ENCODE assay signal across 23 cellular contexts in genomic region chr9:137365552-137366444, GRCh38. TPM values are rescaled to one million over a fixed set of nuclear protein-coding genes. Genes with fewer than 3 reads are reported as not detected.
DNase-seq lines count a peak whose midpoint lies in the region; ATAC-seq, FAIRE-seq and TF ChIP-seq lines count a peak whose summit lies in the region.
"Had no signal": no experiment of that assay in that cellular context is flagged by ENCODE, and none has a peak within 500 bp of the region (broad histone marks: within the 10 kb centered on the region; RNA-seq: fewer than 3 reads in every experiment).

No MANE protein-coding gene starts in this region.

- peak overlapping the region in 10 of 11 experiments; percentile 10 to 74 (median 56); a peak in 17 of 22 replicates for H3K4me2 ChIP-seq in BLaER1 treated with 17β-estradiol and CSF1 and Interleukin-3, amounts not matched to agents 10 nM and 100 nM
- H3K4me2 ChIP-seq in GM12878 (ENCODE audit: control insufficient read depth, insufficient read depth) (no peak overlapping the region), mammary epithelial cell (ENCODE audit: insufficient read depth, low read depth, low read length) (no peak overlapping the region)

- RAD21 ChIA-PET in GM12878 (lab: Charles Lee; ENCODE audit: unreplicated experiment): no interaction called here

- H3K27me3 ChIP-seq in BLaER1 treated with 17β-estradiol and CSF1 and Interleukin-3, amounts not matched to agents 10 nM and 100 nM: no peaks in the 10 kb centered on the region
- no peaks in the 10 kb centered on the region for H3K27me3 ChIP-seq in H7 (ENCODE audit: control insufficient read depth, insufficient read depth, low read length)
- H3K27me3 ChIP-seq in GM12878 (replicated peaks in 1 of 2; ENCODE audit: control insufficient read depth in 2 of 2, insufficient read depth in 2 of 2, low read length in 1 of 2): no peaks in the 10 kb centered on the region
- H3K27me3 ChIP-seq in A673 (replicated peaks; ENCODE audit: insufficient read depth, low read depth, low read length, poor library complexity): no peaks in the 10 kb centered on the region
- no peaks in the 10 kb centered on the region for H3K27me3 ChIP-seq in mammary epithelial cell (ENCODE audit: insufficient read depth, low read length)
- H3K27me3 ChIP-seq in stomach: no peaks in the 10 kb centered on the region
- H3K27me3 ChIP-seq: ascending aorta had no signal

- POLR2A ChIA-PET in GM12878 (lab: Charles Lee): no interaction called here
- POLR2A ChIA-PET in A673 (lab: Charles Lee; ENCODE audit: low non-redundant PET): no interaction called here

- WGBS in GM12878 (ENCODE audit: insufficient coverage, insufficient replicate concordance, low lambda C conversion rate, missing lambda C conversion rate): 76% methylated on average over 20 of the region's 20 CpGs
- WGBS in mammary epithelial cell (ENCODE audit: low coverage, missing lambda C conversion rate): 91% methylated on average over 19 of the region's 20 CpGs
- 80 to 87% (median 84%) methylated on average over 19 to 20 of the region's 20 CpGs for WGBS in stomach, 5 donors

- intact Hi-C loops in GM12878 (cut with micrococcal nuclease; ENCODE audit: unreplicated experiment): no loop called here
- intact Hi-C loops in A673 (cut with micrococcal nuclease; ENCODE audit: unreplicated experiment): no loop called here
- intact Hi-C loops in mammary epithelial cell (cut with micrococcal nuclease): no loop called here
- intact Hi-C loops in stomach (cut with DNase I; ENCODE audit: low total_unique reads): no loop called here

- no peak for FAIRE-seq in GM12878 (lab: Jason Lieb, UNC)
- FAIRE-seq: endothelial cell of umbilical vein had no signal

- peaks cover 17 to 29% (median 23%) of the 10 kb centered on the region in 10 experiments for H3K4me1 ChIP-seq in BLaER1 treated with 17β-estradiol and CSF1 and Interleukin-3, amounts not matched to agents 10 nM and 100 nM
- H3K4me1 ChIP-seq in GM12878 (ENCODE audit: control insufficient read depth, insufficient read depth, low read length) (no peaks in the 10 kb centered on the region), A673 (ENCODE audit: insufficient read depth, low read length, poor library complexity, severe bottlenecking) (no peaks in the 10 kb centered on the region), mammary epithelial cell (ENCODE audit: insufficient read depth, low read length) (no peaks in the 10 kb centered on the region), stomach (peaks cover under 1 to 10% (median 6%) of the 10 kb centered on the region in 4 donors)
- H3K4me1 ChIP-seq: lower lobe of right lung, prostate gland had no signal

- no peak overlapping the region for H3K27ac ChIP-seq in BLaER1 treated with 17β-estradiol and CSF1 and Interleukin-3, amounts not matched to agents 10 nM and 100 nM
- H3K27ac ChIP-seq in GM12878 (ENCODE audit: control insufficient read depth, insufficient read depth) (no peak overlapping the region), A673 (ENCODE audit: low read depth, low read length, poor library complexity, severe bottlenecking) (no peak overlapping the region), mammary epithelial cell (ENCODE audit: insufficient read depth, low read depth, low read length) (no peak overlapping the region), stomach (no peak overlapping the region)
- H3K27ac ChIP-seq: ascending aorta, lower lobe of right lung, prostate gland, WERI-Rb-1 had no signal

- no peak overlapping the region for H2AFZ ChIP-seq in GM12878 (ENCODE audit: control insufficient read depth, low read depth, low read length)
- no peak overlapping the region for H2AFZ ChIP-seq in mammary epithelial cell (ENCODE audit: low read depth, low read length)

- H3K9ac ChIP-seq in BLaER1 treated with 17β-estradiol and CSF1 and Interleukin-3, amounts not matched to agents 10 nM and 100 nM: no peak overlapping the region
- H3K9ac ChIP-seq in GM12878 (ENCODE audit: control insufficient read depth, insufficient read depth, low read length): no peak overlapping the region
- no peak overlapping the region for H3K9ac ChIP-seq in mammary epithelial cell (ENCODE audit: insufficient read depth, low read length)

- H3K9me3 ChIP-seq in BLaER1 treated with 17β-estradiol and CSF1 and Interleukin-3, amounts not matched to agents 10 nM and 100 nM (replicated peaks in 1 of 11): peaks cover 9 to 24% (median 12%) of the 10 kb centered on the region in 11 experiments; a peak in 14 of 22 replicates
- H3K9me3 ChIP-seq in GM12878 (replicated peaks; ENCODE audit: control insufficient read depth, insufficient read depth, low read length): no peaks in the 10 kb centered on the region; the same call in 2 of the 3 replicates
- H3K9me3 ChIP-seq in A673 (ENCODE audit: low read depth, low read length, poor library complexity, severe bottlenecking): no peaks in the 10 kb centered on the region
- no peaks in the 10 kb centered on the region for H3K9me3 ChIP-seq in mammary epithelial cell (replicated peaks; ENCODE audit: insufficient read depth, low read length)
- peaks cover 0 to 6% (median 0%) of the 10 kb centered on the region in 4 donors for H3K9me3 ChIP-seq in stomach
- H3K9me3 ChIP-seq: lower lobe of right lung, prostate gland had no signal

- DNase-seq in H7 (peak; percentile 12), GM12878 (ENCODE audit: low read depth, low spot score) (no peak), mesenteric fat pad (ENCODE audit: low spot score) (peak; percentile 68), A673 (ENCODE audit: low spot score) (no peak), mammary epithelial cell (no peak), stomach (no peak)
- DNase-seq: activated CD4-positive, alpha-beta T cell treated with anti-CD3 and anti-CD28 coated beads, Interleukin-2, amount 10 ng/mL, durations not matched to agents 7 days and 5 days; activated CD8-positive, alpha-beta memory T cell treated with anti-CD3 and anti-CD28 coated beads, Interleukin-2, amount 10 ng/mL, durations not matched to agents 7 days and 5 days; activated naive CD8-positive, alpha-beta T cell treated with anti-CD3 and anti-CD28 coated beads for 36 hours; DMS53; H9; NCI-H2081 treated with DMSO at 0.1 percent for 48 hours; NCI-H748 treated with DMSO at 0.1 percent for 48 hours; T-helper 9 cell had no signal

- TF ChIP-seq RAD21 in GM12878 (IDR thresholded peaks at IDR 0.05; ENCODE audit: insufficient read depth, low read depth, low read length): no peak

- no peaks in the 10 kb centered on the region; a peak in 2 of 22 replicates for H4K20me1 ChIP-seq in BLaER1 treated with 17β-estradiol and CSF1 and Interleukin-3, amounts not matched to agents 10 nM and 100 nM
- H4K20me1 ChIP-seq in GM12878 (ENCODE audit: control insufficient read depth, insufficient read depth) (no peaks in the 10 kb centered on the region), mammary epithelial cell (ENCODE audit: insufficient read depth, low read length) (no peaks in the 10 kb centered on the region)

- in situ Hi-C loops in GM12878 (cut with MboI): no loop called here
- in situ Hi-C loops in mammary epithelial cell (cut with MboI; ENCODE audit: low sequenced_read_pairs in 2 of 2): no loop called here

- BruUV-seq in GM12878 (replicated peaks; lab: Mats Ljungman, UMichigan) (no TSS peak), A673 (replicated peaks; lab: Mats Ljungman, UMichigan) (no TSS peak), mammary epithelial cell (replicated peaks; lab: Mats Ljungman, UMichigan) (no TSS peak)

- TF ChIP-seq CTCF in GM12878 (IDR thresholded peaks at IDR 0.05 in 2 of 3, conservative IDR thresholded peaks at IDR 0.05 in 1 of 3; ENCODE audit: control insufficient read depth in 2 of 3, extremely low read depth in 1 of 3, insufficient read depth in 1 of 3, low read depth in 3 of 3, low read length in 3 of 3) (no peak), A673 (conservative IDR thresholded peaks at IDR 0.05; ENCODE audit: low read depth, low read length) (no peak), mammary epithelial cell (conservative IDR thresholded peaks at IDR 0.05 in 1 of 2, IDR thresholded peaks at IDR 0.05 in 1 of 2; ENCODE audit: extremely low read depth in 1 of 2, insufficient read depth in 1 of 2, low read depth in 1 of 2, low read length in 2 of 2) (no peak), stomach (IDR thresholded peaks at IDR 0.05) (no peak)

- no peak for TF ChIP-seq EP300 in GM12878 (IDR thresholded peaks at IDR 0.05; ENCODE audit: borderline replicate concordance in 1 of 2, control insufficient read depth in 1 of 2, low read depth in 2 of 2, low read length in 2 of 2)
- TF ChIP-seq EP300 in stomach (IDR thresholded peaks at IDR 0.05): no peak

- no peak overlapping the region for H3K4me3 ChIP-seq in BLaER1 treated with 17β-estradiol and CSF1 and Interleukin-3, amounts not matched to agents 10 nM and 100 nM
- no peak overlapping the region for H3K4me3 ChIP-seq in H7 (ENCODE audit: insufficient read depth, low read depth, low read length)
- no peak overlapping the region for H3K4me3 ChIP-seq in GM12878
- no peak overlapping the region for H3K4me3 ChIP-seq in A673 (ENCODE audit: low read depth, low read length, poor library complexity, severe bottlenecking)
- H3K4me3 ChIP-seq in mammary epithelial cell (replicated peaks in 1 of 3; ENCODE audit: insufficient read depth in 1 of 3, low read depth in 2 of 3, low read length in 3 of 3): no peak overlapping the region
- H3K4me3 ChIP-seq in stomach: no peak overlapping the region
- H3K4me3 ChIP-seq: ascending aorta, lower lobe of right lung, prostate gland had no signal

- ATAC-seq in GM12878: no peak
- ATAC-seq in HG03039 (IDR thresholded peaks at IDR 0.05; ENCODE audit: unreplicated experiment): no peak
- ATAC-seq: activated CD8-positive, alpha-beta memory T cell treated with anti-CD3 and anti-CD28 coated beads, Interleukin-2, amount 10 ng/mL, durations not matched to agents 7 days and 5 days; SK-N-SH treated with all-trans-retinoic acid at 6 μM for 48 hours had no signal

- SMC1A ChIA-PET in GM12878 (lab: Charles Lee; ENCODE audit: uncharacterized antibody, unreplicated experiment): no interaction called here

- H3K79me2 ChIP-seq in GM12878 (ENCODE audit: control insufficient read depth, insufficient read depth, low read length): no peaks in the 10 kb centered on the region
- no peaks in the 10 kb centered on the region for H3K79me2 ChIP-seq in mammary epithelial cell (ENCODE audit: insufficient read depth, low read length)

- CTCF ChIA-PET in GM12878 (lab: Yijun Ruan, JAX): no interaction called here
- CTCF ChIA-PET in A673 (lab: Charles Lee): no interaction called here
- CTCF ChIA-PET in mammary epithelial cell (lab: Charles Lee; ENCODE audit: low non-redundant PET): no interaction called here

- peaks cover 0 to 18% (median 0%) of the 10 kb centered on the region in 11 experiments; a peak in 3 of 22 replicates for H3K36me3 ChIP-seq in BLaER1 treated with 17β-estradiol and CSF1 and Interleukin-3, amounts not matched to agents 10 nM and 100 nM
- H3K36me3 ChIP-seq in H7 (replicated peaks; ENCODE audit: control insufficient read depth, insufficient read depth, low read length) (no peaks in the 10 kb centered on the region), GM12878 (ENCODE audit: control insufficient read depth in 2 of 2, insufficient read depth in 2 of 2, low read length in 1 of 2) (no peaks in the 10 kb centered on the region), A673 (ENCODE audit: insufficient read depth, low read length, poor library complexity, severe bottlenecking) (no peaks in the 10 kb centered on the region), mammary epithelial cell (ENCODE audit: insufficient read depth, low read length) (no peaks in the 10 kb centered on the region), stomach (peaks cover 0 to 24% (median 22%) of the 10 kb centered on the region in 4 donors)
- H3K36me3 ChIP-seq: prostate gland, WERI-Rb-1 had no signal

- dilution Hi-C loops in mammary epithelial cell (cut with HindIII; ENCODE audit: low sequenced_read_pairs): loop anchor here (5.0 kb wide), 3 partner anchors 47 to 142 kb away; no protein-coding TSS in a partner anchor

- TF ChIP-seq POLR2A in GM12878 (IDR thresholded peaks at IDR 0.05; ENCODE audit: low read depth, low read length) (peak; percentile 4; the same call in 1 of the 2 replicates), stomach (IDR thresholded peaks at IDR 0.05) (no peak)

RNA-seq across cellular contexts. Expression of gene EXD3, which starts 57.2 kb away (rescaled TPM):
- 7.0 and 15.7 TPM in 2 replicates for total RNA-seq in H7 (2014; rRNA removed; shearing (Covaris generic))
- total RNA-seq in GM12878 (2013; cell fraction: nucleolus; rRNA removed): 40.8 and 46.3 TPM in 2 replicates
- total RNA-seq in GM12878 (2014; rRNA removed): 3.9 and 4.7 TPM in 2 replicates
- 2.2 and 2.4 TPM in 2 replicates for total RNA-seq in GM12878 (2014; rRNA removed; fragmentation: Illumina TruSeq; extraction: Trizol)
- 6.3 and 7.1 TPM in 2 replicates for total RNA-seq in GM12878 (2021)
- polyA plus RNA-seq in GM12878 (2011; ENCODE audit: low read depth): 2.1 TPM
- polyA plus RNA-seq in GM12878 (2011; rRNA removed): 2.9 and 5.2 TPM in 2 replicates
- polyA plus RNA-seq in GM12878 (2011; cell fraction: cytosol; rRNA removed): 6.5 and 10.0 TPM in 2 replicates
- 36.0 and 46.0 TPM in 2 replicates for polyA plus RNA-seq in GM12878 (2011; cell fraction: nucleus; rRNA removed)
- 7.4 and 9.7 TPM in 2 replicates for polyA plus RNA-seq in GM12878 (2012)
- 0.44 and 1.9 TPM in 2 replicates for polyA plus RNA-seq in GM12878 (2014; fragmentation: Illumina TruSeq; extraction: Trizol)
- under 1 TPM; 0.21 to 0.51 TPM for polyA plus RNA-seq in GM12878 (2014; fragmentation: Nextera tagmentation; extraction: Ambion mirVana)
- polyA plus RNA-seq in GM12878 (2014; rRNA removed): 5.2 and 7.6 TPM in 2 replicates
- polyA plus RNA-seq in GM12878 (2016; fragmentation: Nextera tagmentation; extraction: Ambion mirVana): 1 to 10 TPM; 3.4 to 3.9 TPM
- 1.5 and 4.2 TPM in 2 replicates for polyA minus RNA-seq in GM12878 (2011; rRNA and poly(A)+ RNA removed)
- polyA minus RNA-seq in GM12878 (2011; cell fraction: cytosol; rRNA and poly(A)+ RNA removed): 2.3 and 2.5 TPM in 2 replicates
- 3.1 and 5.1 TPM in 2 replicates for polyA minus RNA-seq in GM12878 (2011; cell fraction: nucleus; rRNA and poly(A)+ RNA removed)
- total RNA-seq in mesenteric fat pad: 14.9 TPM
- total RNA-seq in A673 (2021): 6.3 and 9.4 TPM in 2 replicates
- 10 to 100 TPM in 1 of 2 donors, 1 to 10 TPM in 1; 9.1 to 10.8 TPM for total RNA-seq in mammary epithelial cell
- polyA plus RNA-seq in mammary epithelial cell: 3.2 TPM
- 0.31 TPM for polyA minus RNA-seq in mammary epithelial cell
- 100 to 1,000 TPM in 1 of 5 donors, 10 to 100 TPM in 4; 12.9 to 105 (median 28.1) TPM for total RNA-seq in stomach
- polyA plus RNA-seq in stomach: 10 to 100 TPM; 17.4 to 27.3 (median 20.7) TPM

RNA-seq across cellular contexts. Expression of gene NOXA1, which starts 57.4 kb away (rescaled TPM):
- total RNA-seq in H7 (2014; rRNA removed; shearing (Covaris generic)): 0.78 and 1.0 TPM in 2 replicates
- total RNA-seq in GM12878 (2013; cell fraction: nucleolus; rRNA removed): 0.38 TPM in 1 of 2 replicates, not detected in the other
- total RNA-seq in GM12878 (2014; rRNA removed) (0.16 TPM in 1 of 2 replicates, not detected in the other), GM12878 (2014; rRNA removed; fragmentation: Illumina TruSeq; extraction: Trizol) (not detected in 2 replicates), GM12878 (2021) (not detected in 2 replicates), mesenteric fat pad (3.2 TPM), A673 (2021) (0.28 and 0.79 TPM in 2 replicates), mammary epithelial cell (1 to 10 TPM in 1 of 2 donors, under 1 TPM in 1; 0.82 to 2.0 TPM), stomach (10 to 100 TPM in 2 of 5 donors, 1 to 10 TPM in 3; 3.5 to 43.2 (median 8.3) TPM)
- not detected for polyA plus RNA-seq in GM12878 (2011; ENCODE audit: low read depth)
- polyA plus RNA-seq in GM12878 (2011; rRNA removed) (0.08 TPM in 1 of 2 replicates, not detected in the other), GM12878 (2014; fragmentation: Illumina TruSeq; extraction: Trizol) (not detected in 2 replicates), GM12878 (2014; fragmentation: Nextera tagmentation; extraction: Ambion mirVana) (not detected), GM12878 (2014; rRNA removed) (0.20 TPM in 1 of 2 replicates, not detected in the other), GM12878 (2016; fragmentation: Nextera tagmentation; extraction: Ambion mirVana) (not detected), mammary epithelial cell (0.18 TPM), stomach (10 to 100 TPM; 14.4 to 20.5 (median 15.1) TPM)
- 0.04 and 0.07 TPM in 2 replicates for polyA plus RNA-seq in GM12878 (2011; cell fraction: cytosol; rRNA removed)
- polyA plus RNA-seq in GM12878 (2011; cell fraction: nucleus; rRNA removed): 0.76 and 0.96 TPM in 2 replicates
- 0.27 and 0.67 TPM in 2 replicates for polyA plus RNA-seq in GM12878 (2012)
- polyA minus RNA-seq in GM12878 (2011; rRNA and poly(A)+ RNA removed): not detected in 2 replicates
- not detected in 2 replicates for polyA minus RNA-seq in GM12878 (2011; cell fraction: cytosol; rRNA and poly(A)+ RNA removed)
- 0.36 and 0.38 TPM in 2 replicates for polyA minus RNA-seq in GM12878 (2011; cell fraction: nucleus; rRNA and poly(A)+ RNA removed)
- polyA minus RNA-seq in mammary epithelial cell: not detected
- total RNA-seq: M059J had no signal

Comparison
In these comparisons a context has a peak if more than half of its experiments do, and no peak if none do; other contexts are left out.
1. H3K4me2 ChIP-seq: peak in BLaER1 treated with 17β-estradiol and CSF1 and Interleukin-3, amounts not matched to agents 10 nM and 100 nM (10 of 11); none in GM12878 (single experiment) and mammary epithelial cell (single experiment).
2. DNase-seq: peak in H7 (single experiment) and mesenteric fat pad (single experiment); none in GM12878 (single experiment), A673 (single experiment), mammary epithelial cell (single experiment) and stomach (single experiment).